ENCODE assay signal across 8 cellular contexts in genomic region chr1:70205437-70206118, GRCh38. TPM values are rescaled to one million over a fixed set of nuclear protein-coding genes. Genes with fewer than 3 reads are reported as not detected.
A peak's percentile ranks its signal among the peaks of the same experiment; 100 is the strongest.
DNase-seq lines count a peak whose midpoint lies in the region; ATAC-seq and TF ChIP-seq lines count a peak whose summit lies in the region.

Gene LRRC40, minus strand, starts transcription at chr1:70205579. Its CDS starts 39 bp downstream, at chr1:70205540.

- H3K27ac Mint-ChIP-seq in activated CD4-positive, alpha-beta memory T cell treated with anti-CD3 and anti-CD28 coated beads, Interleukin-2, amount 10 ng/mL, durations not matched to agents 7 days and 5 days = peak within 1 kb of the TSS; percentile 99

- peak; percentile 80 for TF ChIP-seq POLR2A in right lobe of liver (IDR thresholded peaks at IDR 0.05)

- H3K27me3 ChIP-seq in duodenal mucosa (ENCODE audit: control insufficient read depth in 1 of 2, insufficient read depth in 2 of 2, low read length in 2 of 2) = no peaks in the 10 kb centered on the region
- H3K27me3 ChIP-seq in right lobe of liver = no peaks in the 10 kb centered on the region

- H3K9ac ChIP-seq in duodenal mucosa (ENCODE audit: low read depth in 1 of 2, low read length in 2 of 2) = peak within 1 kb of the TSS; percentile 84 to 90

- H3K4me3 ChIP-seq in duodenal mucosa (ENCODE audit: low read depth in 1 of 2, low read length in 2 of 2) = peak within 1 kb of the TSS; percentile 88 to 95
- peak within 1 kb of the TSS; percentile 73 to 85 (median 78) for H3K4me3 ChIP-seq in right lobe of liver

- H3K4me1 ChIP-seq in duodenal mucosa (ENCODE audit: control insufficient read depth in 1 of 2, insufficient read depth in 2 of 2, low read length in 2 of 2) (peaks cover 27 to 30% of the 10 kb centered on the region in 2 donors), right lobe of liver (peaks cover 0 to 26% (median 9%) of the 10 kb centered on the region in 4 donors)

- intact Hi-C loops in right lobe of liver (cut with DNase I) = no loop called here

- H3K9me3 ChIP-seq in duodenal mucosa (ENCODE audit: control insufficient read depth in 1 of 2, low read length in 2 of 2) = no peaks in the 10 kb centered on the region
- no peaks in the 10 kb centered on the region for H3K9me3 ChIP-seq in right lobe of liver

- POLR2A ChIA-PET in activated CD4-positive, alpha-beta memory T cell treated with anti-CD3 and anti-CD28 coated beads, Interleukin-2, amount 10 ng/mL, durations not matched to agents 7 days and 5 days (lab: Charles Lee) = interaction anchor here (0.9 to 11.1 kb wide), 13 partner anchors 9 to 1709 kb away, joined by 3 to 123 read pairs (median 7); partner anchors contain the start of genes ANKRD13C, CTH, DEPDC1 and SRSF11

- under 1% methylated on average over 21 of the region's 46 CpGs for WGBS in right lobe of liver (ENCODE audit: insufficient coverage, low coverage, low lambda C conversion rate, missing lambda C conversion rate)

- peak within 1 kb of the TSS; percentile 74 for H3K27ac ChIP-seq in duodenal mucosa (ENCODE audit: low read depth, low read length)
- peak within 1 kb of the TSS; percentile 73 to 92 (median 81) for H3K27ac ChIP-seq in right lobe of liver

- CTCF ChIA-PET in activated CD4-positive, alpha-beta memory T cell treated with anti-CD3 and anti-CD28 coated beads, Interleukin-2, amount 10 ng/mL, durations not matched to agents 7 days and 5 days (lab: Charles Lee) = interaction anchor here (0.7 to 1.3 kb wide), 2 partner anchors 11 to 21 kb away, joined by 3 to 5 read pairs; no protein-coding TSS in a partner anchor

- DNase-seq in CD1c-positive myeloid dendritic cell (ENCODE audit: extremely low spot score) = peak; percentile 98
- DNase-seq in NCI-H82 treated with DMSO at 0.1 percent for 48 hours (lab: John Stamatoyannopoulos, UW; ENCODE audit: unreplicated experiment) = peak; percentile 82
- DNase-seq in activated CD4-positive, alpha-beta memory T cell treated with anti-CD3 and anti-CD28 coated beads, Interleukin-2, amount 10 ng/mL, durations not matched to agents 7 days and 5 days = peak; percentile 97
- DNase-seq in right lobe of liver = peak; percentile 97 to 98 (median 98)
- peak; percentile 94 for DNase-seq in stimulated activated CD4-positive, alpha-beta T cell treated with anti-CD3 and anti-CD28 coated beads, Interleukin-4, amount 100 ng/mL, for 4 hours

- H3K4me3 Mint-ChIP-seq in activated CD4-positive, alpha-beta memory T cell treated with anti-CD3 and anti-CD28 coated beads, Interleukin-2, amount 10 ng/mL, durations not matched to agents 7 days and 5 days = peak within 1 kb of the TSS; percentile 97

- no peaks in the 10 kb centered on the region for H3K9me3 Mint-ChIP-seq in activated CD4-positive, alpha-beta memory T cell treated with anti-CD3 and anti-CD28 coated beads, Interleukin-2, amount 10 ng/mL, durations not matched to agents 7 days and 5 days

- H3K36me3 ChIP-seq in duodenal mucosa (ENCODE audit: control insufficient read depth in 1 of 2, insufficient read depth in 2 of 2, low read length in 2 of 2) = peaks cover 0 to 6% of the 10 kb centered on the region in 2 donors
- H3K36me3 ChIP-seq in right lobe of liver = no peaks in the 10 kb centered on the region

- H3K36me3 Mint-ChIP-seq in activated CD4-positive, alpha-beta memory T cell treated with anti-CD3 and anti-CD28 coated beads, Interleukin-2, amount 10 ng/mL, durations not matched to agents 7 days and 5 days (ENCODE audit: low read depth) = peaks cover 21% of the 10 kb centered on the region

- no peaks in the 10 kb centered on the region for H3K27me3 Mint-ChIP-seq in activated CD4-positive, alpha-beta memory T cell treated with anti-CD3 and anti-CD28 coated beads, Interleukin-2, amount 10 ng/mL, durations not matched to agents 7 days and 5 days

- H3K4me1 Mint-ChIP-seq in activated CD4-positive, alpha-beta memory T cell treated with anti-CD3 and anti-CD28 coated beads, Interleukin-2, amount 10 ng/mL, durations not matched to agents 7 days and 5 days = peaks cover 70% of the 10 kb centered on the region

- TF ChIP-seq CTCF in right lobe of liver (IDR thresholded peaks at IDR 0.05) = peak in 1 of 4 donors; percentile 4

- ATAC-seq in GM19438 (IDR thresholded peaks at IDR 0.05; ENCODE audit: low read depth, unreplicated experiment) = peak; percentile 86
- ATAC-seq in HG03575 (IDR thresholded peaks at IDR 0.05; ENCODE audit: extremely low read depth, insufficient number of reproducible peaks, low FRiP score, unreplicated experiment) = peak; percentile 52
- peak; percentile 98 to 99 (median 99) for ATAC-seq in right lobe of liver

RNA-seq across cellular contexts. Expression of gene LRRC40, which starts in this region (rescaled TPM):
- 10 to 100 TPM; 19.1 to 20.0 TPM for total RNA-seq in activated CD4-positive, alpha-beta memory T cell treated with anti-CD3 and anti-CD28 coated beads, Interleukin-2, amount 10 ng/mL, durations not matched to agents 7 days and 5 days
- 10 to 100 TPM in 3 of 6 experiments, 1 to 10 TPM in 3; 8.9 to 15.3 (median 9.9) TPM for total RNA-seq in right lobe of liver

Comparison
In these comparisons a context has a peak if more than half of its experiments do, and no peak if none do; other contexts are left out.
1. Peak in every context shown above with its lines: DNase-seq, ATAC-seq, H3K4me3 ChIP-seq and H3K27ac ChIP-seq.